ENCODE assay signal across 8 cellular contexts in genomic region chr2:196718796-196719564, GRCh38.
DNase-seq lines count a peak whose midpoint lies in the region; ATAC-seq, FAIRE-seq and TF ChIP-seq lines count a peak whose summit lies in the region.
"Had no signal": no experiment of that assay in that cellular context is flagged by ENCODE, and none has a peak within 500 bp of the region (broad histone marks: within the 10 kb centered on the region; RNA-seq: fewer than 3 reads in every experiment).

No MANE protein-coding gene starts in this region.

- no peaks in the 10 kb centered on the region for H3K9me3 ChIP-seq in small intestine (ENCODE audit: control insufficient read depth, low read depth)

- TF ChIP-seq CTCF in NB4 (IDR thresholded peaks at IDR 0.05; ENCODE audit: low read depth, low read length) (no peak), fibroblast of pulmonary artery (IDR thresholded peaks at IDR 0.05; ENCODE audit: low read length, missing control alignments) (peak; percentile 34)

- H3K4me1 ChIP-seq in small intestine (ENCODE audit: control insufficient read depth in 2 of 2, insufficient read depth in 1 of 2, low read depth in 1 of 2, low read length in 1 of 2) = no peaks in the 10 kb centered on the region

- DNase-seq in NB4 (ENCODE audit: low read depth) (peak; percentile 22), fibroblast of pulmonary artery (ENCODE audit: low read depth) (peak; percentile 69), small intestine (peak; percentile 47), putamen (ENCODE audit: low spot score) (no peak), NCI-H1105 (lab: John Stamatoyannopoulos, UW) (no peak), 8988T (no peak)
- DNase-seq: NK-92 treated with Interleukin-12 subunit alpha and Interleukin-12 subunit beta, amount 100 ng/mL, for 24 hours had no signal

- no peak for FAIRE-seq in small intestine (lab: Jason Lieb, UNC)

- no peak overlapping the region for H3K4me3 ChIP-seq in NB4 (ENCODE audit: low read depth, low read length)
- H3K4me3 ChIP-seq in fibroblast of pulmonary artery (replicated peaks; ENCODE audit: low read depth, low read length) = no peak overlapping the region
- H3K4me3 ChIP-seq in small intestine (ENCODE audit: low read depth in 1 of 2, low read length in 2 of 2) = no peak overlapping the region

- no peaks in the 10 kb centered on the region for H3K27me3 ChIP-seq in small intestine (ENCODE audit: control insufficient read depth in 2 of 2, insufficient read depth in 2 of 2, low read length in 2 of 2)

- no peaks in the 10 kb centered on the region for H3K36me3 ChIP-seq in small intestine (ENCODE audit: control insufficient read depth in 2 of 2, insufficient read depth in 2 of 2, low read length in 2 of 2)

- H3K27ac ChIP-seq in small intestine (ENCODE audit: low read depth in 1 of 2, low read length in 1 of 2) = no peak overlapping the region

- TF ChIP-seq POLR2A in NB4 (IDR thresholded peaks at IDR 0.05; ENCODE audit: extremely low read depth, insufficient read length) = no peak

- WGBS in small intestine, 3 donors = 30 to 46% (median 45%) methylated on average over 5 of the region's 5 CpGs

- peak; percentile 57 for ATAC-seq in GM21381 (IDR thresholded peaks at IDR 0.05; ENCODE audit: unreplicated experiment)

Comparison
In these comparisons a context has a peak if more than half of its experiments do, and no peak if none do; other contexts are left out.
1. DNase-seq: peak in NB4 (single experiment), fibroblast of pulmonary artery (single experiment) and small intestine (single experiment); none in putamen (single experiment), NCI-H1105 (single experiment) and 8988T (single experiment).